ENCODE assay signal across 10 cellular contexts in genomic region chr9:92747459-92748232, GRCh38. TPM values are rescaled to one million over a fixed set of nuclear protein-coding genes. Genes with fewer than 3 reads are reported as not detected.
DNase-seq lines count a peak whose midpoint lies in the region; ATAC-seq and TF ChIP-seq lines count a peak whose summit lies in the region.
"Had no signal": no experiment of that assay in that cellular context is flagged by ENCODE, and none has a peak within 500 bp of the region (broad histone marks: within the 10 kb centered on the region; RNA-seq: fewer than 3 reads in every experiment).

No MANE protein-coding gene starts in this region.

- H3K27ac ChIP-seq in RWPE1 (peak overlapping the region; percentile 87), heart right ventricle (peak overlapping the region in 8 of 10 donors; percentile 11 to 75 (median 40)), skeletal muscle tissue (ENCODE audit: low read depth, low read length) (peak overlapping the region; percentile 27), body of pancreas (peak overlapping the region in 1 of 4 donors; percentile 37)

- intact Hi-C loops in heart right ventricle (cut with DNase I) = no loop called here
- intact Hi-C loops in body of pancreas (cut with DNase I) = no loop called here

- H3K36me3 ChIP-seq in heart right ventricle (no peaks in the 10 kb centered on the region), skeletal muscle tissue (ENCODE audit: control insufficient read depth in 3 of 3, insufficient read depth in 3 of 3, low read length in 3 of 3) (no peaks in the 10 kb centered on the region), body of pancreas (replicated peaks in 1 of 2; ENCODE audit: insufficient read depth in 1 of 2, low read depth in 2 of 2) (no peaks in the 10 kb centered on the region)

- DNase-seq in GM03348 (ENCODE audit: low spot score) (peak; percentile 64), RWPE1 (ENCODE audit: low spot score) (peak; percentile 68), heart right ventricle (no peak), SW 1271 (lab: John Stamatoyannopoulos, UW) (no peak), body of pancreas (no peak)
- DNase-seq: activated T-cell treated with anti-CD3 and anti-CD28 coated beads, Interleukin-2, amount 50 U/mL, for 24 hours; NCI-H1092; NK-92 treated with Interleukin-12 subunit alpha and Interleukin-12 subunit beta, amount 100 ng/mL, for 24 hours had no signal

- 55 to 60% methylated on average over 9 of the region's 9 CpGs for WGBS in heart right ventricle, 2 donors
- WGBS in body of pancreas, 2 donors = 68 to 73% methylated on average over 3 to 9 of the region's 9 CpGs

- TF ChIP-seq CTCF in RWPE1 (conservative IDR thresholded peaks at IDR 0.05; ENCODE audit: low read depth) (no peak), heart right ventricle (IDR thresholded peaks at IDR 0.05) (no peak), body of pancreas (IDR thresholded peaks at IDR 0.05) (no peak)

- ATAC-seq in heart right ventricle = peak in 7 of 8 donors; percentile 8 to 36 (median 23)
- ATAC-seq in HG03442 (IDR thresholded peaks at IDR 0.05; ENCODE audit: unreplicated experiment) = no peak
- no peak for ATAC-seq in body of pancreas

- H3K4me3 ChIP-seq in heart right ventricle (no peak overlapping the region), skeletal muscle tissue (ENCODE audit: low read length in 3 of 3) (no peak overlapping the region), body of pancreas (no peak overlapping the region)

- CTCF ChIA-PET in RWPE1 (lab: Yijun Ruan, JAX) = interaction anchor here (0.6 kb wide), 1 partner anchor 804 kb away, joined by 6 read pairs; no protein-coding TSS in a partner anchor

- peak overlapping the region in 1 of 3 donors; percentile 10 for H3K9ac ChIP-seq in skeletal muscle tissue (ENCODE audit: low read depth in 1 of 3, low read length in 3 of 3)

- H3K4me1 ChIP-seq in heart right ventricle (peaks cover 37 to 97% (median 82%) of the 10 kb centered on the region in 9 donors), skeletal muscle tissue (ENCODE audit: control insufficient read depth in 3 of 3, insufficient read depth in 3 of 3, low read length in 3 of 3) (peaks cover 43 to 53% (median 48%) of the 10 kb centered on the region in 3 donors), body of pancreas (peaks cover 26% of the 10 kb centered on the region)

- no peak for TF ChIP-seq POLR2A in body of pancreas (IDR thresholded peaks at IDR 0.05)

- POLR2A ChIA-PET in RWPE1 (lab: Yijun Ruan, JAX; ENCODE audit: low non-redundant PET) = no interaction called here

- H3K27me3 ChIP-seq in heart right ventricle = no peaks in the 10 kb centered on the region
- no peaks in the 10 kb centered on the region for H3K27me3 ChIP-seq in skeletal muscle tissue (ENCODE audit: control insufficient read depth in 3 of 3, insufficient read depth in 3 of 3, low read length in 3 of 3)
- no peaks in the 10 kb centered on the region for H3K27me3 ChIP-seq in body of pancreas

- H3K9me3 ChIP-seq in heart right ventricle (no peaks in the 10 kb centered on the region), skeletal muscle tissue (ENCODE audit: control insufficient read depth in 3 of 3, low read length in 3 of 3) (no peaks in the 10 kb centered on the region), body of pancreas (no peaks in the 10 kb centered on the region)

RNA-seq across cellular contexts. Expression of gene BICD2, which starts 17.0 kb away (rescaled TPM):
- total RNA-seq in heart right ventricle (10 to 100 TPM; 28.0 to 41.8 (median 33.4) TPM), skeletal muscle tissue (29.2 TPM), body of pancreas (10 to 100 TPM; 16.1 to 16.8 TPM)
- polyA plus RNA-seq in heart right ventricle = 10 to 100 TPM; 22.5 to 24.7 TPM

Comparison
In these comparisons a context has a peak if more than half of its experiments do, and no peak if none do; other contexts are left out.
1. DNase-seq: peak in GM03348 (single experiment) and RWPE1 (single experiment); none in heart right ventricle (0 of 2), SW 1271 (0 of 2) and body of pancreas (0 of 4).
2. ATAC-seq: peak in heart right ventricle (7 of 8); none in HG03442 (single experiment) and body of pancreas (single experiment).